17 cellular contexts compared by ENCODE assay signal in genomic region chr13:67474114-67474513, GRCh38.
DNase-seq lines count a peak whose midpoint lies in the region; ATAC-seq and TF ChIP-seq lines count a peak whose summit lies in the region.
"Had no signal": no experiment of that assay in that cellular context is flagged by ENCODE, and none has a peak within 500 bp of the region (broad histone marks: within the 10 kb centered on the region; RNA-seq: fewer than 3 reads in every experiment).

No MANE protein-coding gene starts in this region.

- 91 to 100% methylated on average over 1 to 3 of the region's 3 CpGs for WGBS in gastroesophageal sphincter (ENCODE audit: low coverage in 1 of 2), 2 donors

- TF ChIP-seq CTCF in gastroesophageal sphincter (IDR thresholded peaks at IDR 0.05) (no peak), natural killer cell (IDR thresholded peaks at IDR 0.05) (no peak)

- H3K27ac Mint-ChIP-seq in natural killer cell: no peak overlapping the region
- H3K27ac Mint-ChIP-seq: B cell; CD4-positive, CD25-positive, alpha-beta regulatory T cell; CD8-positive, alpha-beta T cell; H9 had no signal

- H3K36me3 ChIP-seq in gastroesophageal sphincter: no peaks in the 10 kb centered on the region
- H3K36me3 ChIP-seq: BLaER1 had no signal

- peaks cover 11% of the 10 kb centered on the region for H3K36me3 Mint-ChIP-seq in natural killer cell
- H3K36me3 Mint-ChIP-seq: CD4-positive, CD25-positive, alpha-beta regulatory T cell; CD8-positive, alpha-beta T cell had no signal

- H3K4me3 ChIP-seq in gastroesophageal sphincter: no peak overlapping the region
- H3K4me3 ChIP-seq: BLaER1, GM23248 had no signal

- H3K9me3 ChIP-seq in gastroesophageal sphincter: peaks cover 0 to 8% (median 0%) of the 10 kb centered on the region in 3 donors

- intact Hi-C loops in natural killer cell (cut with micrococcal nuclease): no loop called here

- no peaks in the 10 kb centered on the region for H3K4me1 Mint-ChIP-seq in natural killer cell
- H3K4me1 Mint-ChIP-seq: B cell; CD4-positive, CD25-positive, alpha-beta regulatory T cell; H9 had no signal

- H3K27ac ChIP-seq in gastroesophageal sphincter: no peak overlapping the region
- H3K27ac ChIP-seq: BLaER1, C4-2B, GM23248 had no signal

- peaks cover 2 to 6% of the 10 kb centered on the region in 2 donors for H3K9me3 Mint-ChIP-seq in natural killer cell
- H3K9me3 Mint-ChIP-seq: H9 had no signal

- ATAC-seq in gastroesophageal sphincter (no peak), natural killer cell (no peak)
- ATAC-seq: CD8-positive, alpha-beta T cell; HCT116 had no signal

- H3K4me3 Mint-ChIP-seq in natural killer cell: no peak overlapping the region
- H3K4me3 Mint-ChIP-seq: B cell; CD4-positive, CD25-positive, alpha-beta regulatory T cell; CD8-positive, alpha-beta T cell; H9 had no signal

- DNase-seq in HT1080 (ENCODE audit: low read depth): peak; percentile 46
- peak; percentile 57 for DNase-seq in LHCN-M2 (ENCODE audit: low read depth)
- peak; percentile 16 for DNase-seq in myocyte (ENCODE audit: low read depth)
- DNase-seq in NCI-H187 (lab: John Stamatoyannopoulos, UW): no peak
- no peak for DNase-seq in natural killer cell
- DNase-seq: Caco-2; CD4-positive, CD25-positive, alpha-beta regulatory T cell; CD8-positive, alpha-beta T cell; DMS153; DND-41; GM23248; H9 had no signal

- no peaks in the 10 kb centered on the region for H3K27me3 Mint-ChIP-seq in natural killer cell (ENCODE audit: low read depth in 2 of 2)
- H3K27me3 Mint-ChIP-seq: B cell; CD4-positive, CD25-positive, alpha-beta regulatory T cell had no signal

- TF ChIP-seq POLR2A in gastroesophageal sphincter (IDR thresholded peaks at IDR 0.05): no peak

- H3K4me1 ChIP-seq in gastroesophageal sphincter: no peaks in the 10 kb centered on the region
- H3K4me1 ChIP-seq: BLaER1, Caco-2 had no signal

- H3K27me3 ChIP-seq in gastroesophageal sphincter: no peaks in the 10 kb centered on the region
- H3K27me3 ChIP-seq: BLaER1 had no signal

- TF ChIP-seq EP300 in gastroesophageal sphincter (IDR thresholded peaks at IDR 0.05): no peak

Comparison
In these comparisons a context has a peak if more than half of its experiments do, and no peak if none do; other contexts are left out.
1. DNase-seq: peak in HT1080 (single experiment), LHCN-M2 (single experiment) and myocyte (single experiment); none in NCI-H187 (0 of 2) and natural killer cell (single experiment).